ENCODE assay signal across 1 cellular context in the genomic region with DNA sequence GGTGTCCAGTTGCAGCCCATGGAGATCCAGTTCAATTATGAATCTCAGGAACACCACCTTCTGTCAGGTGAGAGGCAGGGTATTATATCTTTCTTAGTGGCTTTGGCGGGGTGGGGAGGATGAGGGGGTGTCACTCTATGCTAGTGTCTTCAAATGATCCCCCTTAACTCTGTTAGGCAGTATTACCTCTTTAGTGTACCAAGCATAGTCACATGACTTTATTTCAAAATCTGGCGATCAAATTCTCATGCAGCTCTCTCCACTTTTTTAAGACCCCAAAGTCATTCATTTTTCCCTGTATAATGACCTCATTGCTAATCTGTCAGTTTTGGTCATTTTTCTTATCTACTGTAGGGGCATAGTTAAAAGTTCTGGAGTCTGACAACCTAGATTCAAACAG.
TF ChIP-seq lines count a peak whose summit lies in the region.

No MANE protein-coding gene starts in this region.

TF ChIP-seq in endothelial cell of umbilical vein, 7 proteins besides CTCF, POLR2A, EP300 and RAD21:
- TF ChIP-seq POLR2AphosphoS5 (IDR thresholded peaks at IDR 0.05; ENCODE audit: insufficient read depth, low read depth, low read length) (no peak), EZH2 (IDR thresholded peaks at IDR 0.05; ENCODE audit: borderline replicate concordance, low read depth, low read length, severe bottlenecking) (no peak), GATA2 (IDR thresholded peaks at IDR 0.05; ENCODE audit: insufficient read depth, insufficient read length, low read depth, low read length) (no peak), MYC (IDR thresholded peaks at IDR 0.05; ENCODE audit: low read depth, low read length) (no peak), FOS (IDR thresholded peaks at IDR 0.05; ENCODE audit: borderline replicate concordance, insufficient read depth, low read length) (no peak), JUN (IDR thresholded peaks at IDR 0.05; ENCODE audit: borderline replicate concordance, insufficient read depth, insufficient read length, low read depth) (no peak)
- TF ChIP-seq, protein P1, sequence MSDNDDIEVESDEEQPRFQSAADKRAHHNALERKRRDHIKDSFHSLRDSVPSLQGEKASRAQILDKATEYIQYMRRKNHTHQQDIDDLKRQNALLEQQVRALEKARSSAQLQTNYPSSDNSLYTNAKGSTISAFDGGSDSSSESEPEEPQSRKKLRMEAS (IDR thresholded peaks at IDR 0.05; ENCODE audit: insufficient read depth, insufficient read length): no peak
